Comparison of ENCODE assay signal across 8 cellular contexts in genomic region chr15:59803293-59803966, GRCh38.
DNase-seq lines count a peak whose midpoint lies in the region; ATAC-seq and TF ChIP-seq lines count a peak whose summit lies in the region.
"Not testable (repeated sequence)": the region's sequence is repeated elsewhere in the genome, so short reads cannot be mapped to it uniquely, and the experiment has no call there.

No MANE protein-coding gene starts in this region.

- H3K36me3 ChIP-seq in DND-41 (ENCODE audit: insufficient read depth, low read length), result not testable (repeated sequence)

- not testable (repeated sequence) for H4K20me1 ChIP-seq in DND-41 (ENCODE audit: insufficient read depth, low read length)

- not testable (repeated sequence) for H3K27ac ChIP-seq in DND-41 (ENCODE audit: low read length)

- H3K27me3 ChIP-seq in DND-41 (ENCODE audit: insufficient read depth, low read length, poor library complexity), result not testable (repeated sequence)

- H2AFZ ChIP-seq in DND-41 (ENCODE audit: low read depth, low read length), result peak overlapping the region; percentile 67

- H3K4me3 ChIP-seq in DND-41 (ENCODE audit: low read depth in 1 of 2, low read length in 2 of 2), result peak overlapping the region in 1 of 2 experiments; percentile 42; a peak in 2 of 4 replicates

- ATAC-seq in DND-41 (ENCODE audit: insufficient read depth, low read depth), result peak; percentile 49; the same call in 2 of the 3 replicates

- TF ChIP-seq CTCF in DND-41 (IDR thresholded peaks at IDR 0.05; ENCODE audit: borderline replicate concordance, extremely low read depth, low read length, poor library complexity, severe bottlenecking), result not testable (repeated sequence)

- H3K9me3 ChIP-seq in DND-41 (ENCODE audit: insufficient read depth, low read length, severe bottlenecking), result not testable (repeated sequence)

- H3K4me2 ChIP-seq in DND-41 (ENCODE audit: insufficient read depth, low read length), result peak overlapping the region; percentile 67

- H3K9ac ChIP-seq in DND-41 (ENCODE audit: low read depth, low read length), result peak overlapping the region; percentile 26; the same call in 1 of the 2 replicates

- DNase-seq in DND-41 (peak; percentile 79), NCI-H460 (ENCODE audit: extremely low read depth, low read depth) (peak; percentile 71), ecto neural progenitor cell (ENCODE audit: low spot score) (peak; percentile 69), iris pigment epithelial cell (ENCODE audit: low read depth) (peak; percentile 8)
- peak; percentile 44 for DNase-seq in activated CD4-positive, CD25-positive, alpha-beta regulatory T cell treated with anti-CD3 and anti-CD28 coated beads, Interleukin-2, amount 50 U/mL, for 72 hours
- peak; percentile 58 to 68 for DNase-seq in activated T-cell treated with anti-CD3 and anti-CD28 coated beads, Interleukin-2, amount 50 U/mL, for 48 hours
- peak in 2 of 3 donors; percentile 25 to 29 for DNase-seq in stimulated activated CD4-positive, alpha-beta T cell treated with anti-CD3 and anti-CD28 coated beads, Interleukin-12 subunit alpha, Interleukin-12 subunit beta, amount 100 ng/mL, for 48 hours (ENCODE audit: low read depth in 2 of 3, low spot score in 1 of 3)
- peak; percentile 54 for DNase-seq in stimulated activated naive CD4-positive, alpha-beta T cell treated with Interleukin-2 at 50 U/mL for 16 hours (lab: John Stamatoyannopoulos, UW)

- H3K4me1 ChIP-seq in DND-41 (ENCODE audit: insufficient read depth, low read length), result not testable (repeated sequence)

- not testable (repeated sequence) for H3K79me2 ChIP-seq in DND-41 (ENCODE audit: insufficient read depth, low read length)

Comparison
In these comparisons a context has a peak if more than half of its experiments do, and no peak if none do; other contexts are left out.
1. DNase-seq: peak in every context shown above with its lines; median percentile 79 in DND-41; 71 in NCI-H460; 69 in ecto neural progenitor cell; 63 in activated T-cell treated with anti-CD3 and anti-CD28 coated beads, Interleukin-2, amount 50 U/mL, for 48 hours; 54 in stimulated activated naive CD4-positive, alpha-beta T cell treated with Interleukin-2 at 50 U/mL for 16 hours; 44 in activated CD4-positive, CD25-positive, alpha-beta regulatory T cell treated with anti-CD3 and anti-CD28 coated beads, Interleukin-2, amount 50 U/mL, for 72 hours; 27 in stimulated activated CD4-positive, alpha-beta T cell treated with anti-CD3 and anti-CD28 coated beads, Interleukin-12 subunit alpha, Interleukin-12 subunit beta, amount 100 ng/mL, for 48 hours; 8 in iris pigment epithelial cell.